Comparison of ENCODE assay signal across 11 cellular contexts in the genomic region with DNA sequence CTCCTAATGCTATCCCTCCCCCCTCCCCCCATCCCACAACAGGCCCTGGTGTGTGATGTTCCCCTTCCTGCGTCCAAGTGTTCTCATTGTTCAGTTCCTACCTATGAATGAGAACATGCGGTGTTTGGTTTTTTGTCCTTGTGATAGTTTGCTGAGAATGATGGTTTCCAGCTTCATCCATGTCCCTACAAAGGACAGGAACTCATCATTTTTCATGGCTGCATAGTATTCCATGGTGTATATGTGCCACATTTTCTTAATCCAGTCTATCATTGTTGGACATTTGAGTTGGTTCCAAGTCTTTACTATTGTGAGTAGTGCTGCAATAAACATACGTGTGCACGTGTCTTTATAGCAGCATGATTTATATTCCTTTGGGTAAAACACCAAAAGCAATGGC. TPM values are rescaled to one million over a fixed set of nuclear protein-coding genes. Genes with fewer than 3 reads are reported as not detected.
"Had no signal": no experiment of that assay in that cellular context is flagged by ENCODE, and none has a peak within 500 bp of the region (broad histone marks: within the 10 kb centered on the region; RNA-seq: fewer than 3 reads in every experiment).

No MANE protein-coding gene starts in this region.

RNA-seq across cellular contexts. Expression of a gene that starts 31.4 kb away (rescaled TPM):
- total RNA-seq: OCI-LY7, PC-3, PC-9, Peyer's patch, Right ventricle myocardium inferior, Right ventricle myocardium superior, RPMI7951, SJCRH30, SK-MEL-5, T-cell had no signal
- polyA plus RNA-seq: SK-N-SH had no signal
